ENCODE assay signal across 8 cellular contexts in genomic region chr7:55255501-55256445, GRCh38.
DNase-seq lines count a peak whose midpoint lies in the region; ATAC-seq and TF ChIP-seq lines count a peak whose summit lies in the region.

No MANE protein-coding gene starts in this region.

- H3K4me3 ChIP-seq in BLaER1 = peak overlapping the region; percentile 74

- H4K20me1 ChIP-seq in BLaER1 = no peaks in the 10 kb centered on the region

- no peaks in the 10 kb centered on the region for H3K36me3 ChIP-seq in BLaER1

- no peaks in the 10 kb centered on the region for H3K36me3 Mint-ChIP-seq in activated CD8-positive, alpha-beta memory T cell treated with anti-CD3 and anti-CD28 coated beads, Interleukin-2, amount 10 ng/mL, durations not matched to agents 7 days and 5 days
- peaks cover 2% of the 10 kb centered on the region for H3K36me3 Mint-ChIP-seq in endothelial cell (ENCODE audit: low read depth, unreplicated experiment)

- H3K27me3 Mint-ChIP-seq in activated CD8-positive, alpha-beta memory T cell treated with anti-CD3 and anti-CD28 coated beads, Interleukin-2, amount 10 ng/mL, durations not matched to agents 7 days and 5 days = peaks cover 58% of the 10 kb centered on the region
- H3K27me3 Mint-ChIP-seq in endothelial cell (ENCODE audit: unreplicated experiment) = peaks cover 6% of the 10 kb centered on the region

- peaks cover 5% of the 10 kb centered on the region; the same call in 1 of the 2 replicates for H3K4me1 ChIP-seq in BLaER1

- H3K4me1 Mint-ChIP-seq in activated CD8-positive, alpha-beta memory T cell treated with anti-CD3 and anti-CD28 coated beads, Interleukin-2, amount 10 ng/mL, durations not matched to agents 7 days and 5 days = peaks cover 9% of the 10 kb centered on the region
- peaks cover 7% of the 10 kb centered on the region for H3K4me1 Mint-ChIP-seq in endothelial cell (ENCODE audit: unreplicated experiment)

- H3K9ac ChIP-seq in BLaER1 = peak overlapping the region; percentile 67

- H3K4me3 Mint-ChIP-seq in activated CD8-positive, alpha-beta memory T cell treated with anti-CD3 and anti-CD28 coated beads, Interleukin-2, amount 10 ng/mL, durations not matched to agents 7 days and 5 days = no peak overlapping the region
- peak overlapping the region; percentile 89 for H3K4me3 Mint-ChIP-seq in endothelial cell (ENCODE audit: unreplicated experiment)

- CTCF ChIA-PET in activated CD8-positive, alpha-beta memory T cell treated with anti-CD3 and anti-CD28 coated beads, Interleukin-2, amount 10 ng/mL, durations not matched to agents 7 days and 5 days (lab: Charles Lee) = interaction anchor here (0.6 to 4.4 kb wide), 24 partner anchors 9 to 499 kb away, joined by 3 to 36 read pairs (median 3); partner anchors contain the start of gene SEC61G

- H3K27me3 ChIP-seq in BLaER1 = peaks cover 28% of the 10 kb centered on the region

- no peak overlapping the region for H3K27ac ChIP-seq in BLaER1

- H3K9me3 Mint-ChIP-seq in activated CD8-positive, alpha-beta memory T cell treated with anti-CD3 and anti-CD28 coated beads, Interleukin-2, amount 10 ng/mL, durations not matched to agents 7 days and 5 days (ENCODE audit: low read depth) = no peaks in the 10 kb centered on the region
- H3K9me3 Mint-ChIP-seq in endothelial cell (ENCODE audit: unreplicated experiment) = no peaks in the 10 kb centered on the region

- peak; percentile 8 for TF ChIP-seq CTCF in endothelial cell (IDR thresholded peaks at IDR 0.05; ENCODE audit: unreplicated experiment)

- no peaks in the 10 kb centered on the region for H3K9me3 ChIP-seq in BLaER1

- peak; percentile 52 for DNase-seq in NCI-H748 treated with DMSO at 0.1 percent for 48 hours (lab: John Stamatoyannopoulos, UW)
- DNase-seq in activated CD8-positive, alpha-beta memory T cell treated with anti-CD3 and anti-CD28 coated beads, Interleukin-2, amount 10 ng/mL, durations not matched to agents 7 days and 5 days = peak; percentile 72
- peak; percentile 90 for DNase-seq in endothelial cell (ENCODE audit: low spot score)
- peak; percentile 57 for DNase-seq in middle frontal gyrus (ENCODE audit: extremely low spot score, low spot score)
- peak; percentile 66 to 67 for DNase-seq in stimulated activated CD8-positive, alpha-beta memory T cell treated with anti-CD3 and anti-CD28 coated beads, Interleukin-2, amount 100 ng/mL, for 48 hours (ENCODE audit: low read depth in 2 of 2)

- no peak overlapping the region for H3K27ac Mint-ChIP-seq in activated CD8-positive, alpha-beta memory T cell treated with anti-CD3 and anti-CD28 coated beads, Interleukin-2, amount 10 ng/mL, durations not matched to agents 7 days and 5 days
- peak overlapping the region; percentile 37 for H3K27ac Mint-ChIP-seq in endothelial cell (ENCODE audit: unreplicated experiment)

- H3K4me2 ChIP-seq in BLaER1 = peak overlapping the region; percentile 99

- ATAC-seq in GM19035 (IDR thresholded peaks at IDR 0.05; ENCODE audit: unreplicated experiment) = peak; percentile 87
- ATAC-seq in HG03342 (IDR thresholded peaks at IDR 0.05; ENCODE audit: unreplicated experiment) = peak; percentile 86
- peak; percentile 89 for ATAC-seq in activated CD8-positive, alpha-beta memory T cell treated with anti-CD3 and anti-CD28 coated beads, Interleukin-2, amount 10 ng/mL, durations not matched to agents 7 days and 5 days
